Comparison of ENCODE assay signal across 27 cellular contexts in genomic region chr3:47409284-47409683, GRCh38.
"Had no signal": no experiment of that assay in that cellular context is flagged by ENCODE, and none has a peak within 500 bp of the region (broad histone marks: within the 10 kb centered on the region; RNA-seq: fewer than 3 reads in every experiment).

No MANE protein-coding gene starts in this region.

- H3K27ac Mint-ChIP-seq: mesothelial cell of epicardium; naive B cell; natural killer cell treated with Interleukin-12 subunit alpha and Interleukin-12 subunit beta and Interleukin-15 and Interleukin-18, amount 100 ng/mL, for 72 hours; progenitor cell of endocrine pancreas; stimulated activated effector memory CD8-positive, alpha-beta T cell treated with anti-CD3 and anti-CD28 coated beads, Interleukin-12 subunit alpha, Interleukin-12 subunit beta, amount 100 ng/mL, for 72 hours; type B pancreatic cell had no signal

- H3K4me3 ChIP-seq: gastrocnemius medialis, heart left ventricle, hepatocyte, lung, mucosa of descending colon, testis, tibial artery had no signal

- H3K27me3 Mint-ChIP-seq: effector memory CD8-positive, alpha-beta T cell; naive B cell; natural killer cell treated with Interleukin-12 subunit alpha and Interleukin-12 subunit beta and Interleukin-15 and Interleukin-18, amount 100 ng/mL, for 72 hours; progenitor cell of endocrine pancreas; type B pancreatic cell had no signal

- H3K27me3 ChIP-seq: gastrocnemius medialis, heart left ventricle, hepatocyte, testis, tibial artery had no signal

- ATAC-seq: effector memory CD8-positive, alpha-beta T cell; esophagus mucosa; gastrocnemius medialis; heart left ventricle; mucosa of descending colon; natural killer cell treated with Interleukin-12 subunit alpha and Interleukin-12 subunit beta and Interleukin-15 and Interleukin-18, amount 100 ng/mL, for 72 hours; sciatic nerve; stimulated activated effector memory CD8-positive, alpha-beta T cell treated with anti-CD3 and anti-CD28 coated beads, Interleukin-12 subunit alpha, Interleukin-12 subunit beta, amount 100 ng/mL, for 72 hours; stimulated activated naive CD8-positive, alpha-beta T cell treated with anti-CD3 and anti-CD28 coated beads, Interleukin-15, Interleukin-2, amounts not matched to agents 100 U/mL and 50 U/mL, for 24 hours had no signal

- DNase-seq: cortex of kidney; effector memory CD8-positive, alpha-beta T cell; foreskin fibroblast; gastrocnemius medialis; heart left ventricle; kidney; mesenchymal stem cell; mucosa of descending colon; naive B cell; stimulated activated CD4-positive, alpha-beta T cell treated with anti-CD3 and anti-CD28 coated beads, Interleukin-2, amount 100 ng/mL, for 24 hours; stimulated activated CD4-positive, alpha-beta T cell treated with anti-CD3 and anti-CD28 coated beads, Interleukin-4, amount 100 ng/mL, for 24 hours; stimulated activated naive CD8-positive, alpha-beta T cell treated with anti-CD3 and anti-CD28 coated beads, Interleukin-15, Interleukin-2, amounts not matched to agents 100 U/mL and 50 U/mL, for 24 hours; substantia nigra; testis; tibial artery had no signal

- H3K9me3 ChIP-seq: gastrocnemius medialis, heart left ventricle, mucosa of descending colon, testis, tibial artery had no signal

- H3K4me3 Mint-ChIP-seq: effector memory CD8-positive, alpha-beta T cell; mesothelial cell of epicardium; naive B cell; natural killer cell treated with Interleukin-12 subunit alpha and Interleukin-12 subunit beta and Interleukin-15 and Interleukin-18, amount 100 ng/mL, for 72 hours; neural crest cell; stimulated activated effector memory CD8-positive, alpha-beta T cell treated with anti-CD3 and anti-CD28 coated beads, Interleukin-12 subunit alpha, Interleukin-12 subunit beta, amount 100 ng/mL, for 72 hours; type B pancreatic cell had no signal

- H3K9me3 Mint-ChIP-seq: effector memory CD8-positive, alpha-beta T cell; mesothelial cell of epicardium; naive B cell; natural killer cell treated with Interleukin-12 subunit alpha and Interleukin-12 subunit beta and Interleukin-15 and Interleukin-18, amount 100 ng/mL, for 72 hours; neural crest cell; stimulated activated effector memory CD8-positive, alpha-beta T cell treated with anti-CD3 and anti-CD28 coated beads, Interleukin-12 subunit alpha, Interleukin-12 subunit beta, amount 100 ng/mL, for 72 hours; type B pancreatic cell had no signal

- H3K36me3 Mint-ChIP-seq: naive B cell had no signal

- H3K27ac ChIP-seq: epithelial cell of prostate, gastrocnemius medialis, heart left ventricle, hepatocyte, parathyroid adenoma, testis, tibial artery had no signal
